ENCODE assay signal across 19 cellular contexts in genomic region chr11:113681711-113682410, GRCh38. TPM values are rescaled to one million over a fixed set of nuclear protein-coding genes. Genes with fewer than 3 reads are reported as not detected.
DNase-seq lines count a peak whose midpoint lies in the region; ATAC-seq and TF ChIP-seq lines count a peak whose summit lies in the region.
"Had no signal": no experiment of that assay in that cellular context is flagged by ENCODE, and none has a peak within 500 bp of the region (broad histone marks: within the 10 kb centered on the region; RNA-seq: fewer than 3 reads in every experiment).

No MANE protein-coding gene starts in this region.

- ATAC-seq in esophagus mucosa = peak; percentile 34
- ATAC-seq in upper lobe of right lung = no peak
- ATAC-seq: activated CD4-positive, alpha-beta T cell treated with anti-CD3 and anti-CD28 coated beads for 36 hours; lower lobe of right lung had no signal

- 87 to 95% (median 89%) methylated on average over 10 of the region's 10 CpGs for WGBS in spleen, 5 donors

- intact Hi-C loops in spleen (cut with DNase I; ENCODE audit: low total_unique reads) (no loop called here), upper lobe of right lung (cut with DNase I) (no loop called here)

- H3K4me1 ChIP-seq in spleen (no peaks in the 10 kb centered on the region), upper lobe of right lung (no peaks in the 10 kb centered on the region)
- H3K4me1 ChIP-seq: lower lobe of right lung had no signal

- H3K9me3 ChIP-seq in spleen (no peaks in the 10 kb centered on the region), upper lobe of right lung (no peaks in the 10 kb centered on the region)
- H3K9me3 ChIP-seq: esophagus squamous epithelium, lower lobe of right lung had no signal

- TF ChIP-seq CTCF in spleen (IDR thresholded peaks at IDR 0.05 in 8 of 11, conservative IDR thresholded peaks at IDR 0.05 in 3 of 11) = no peak
- no peak for TF ChIP-seq CTCF in upper lobe of right lung (IDR thresholded peaks at IDR 0.05)

- DNase-seq in NCI-H1092 treated with DMSO at 0.1 percent for 48 hours (lab: John Stamatoyannopoulos, UW) = peak; percentile 33
- no peak for DNase-seq in NCI-H1092 (lab: John Stamatoyannopoulos, UW)
- peak; percentile 66 for DNase-seq in NCI-H345 (lab: John Stamatoyannopoulos, UW)
- DNase-seq in spleen = peak; percentile 41
- no peak for DNase-seq in NCI-H82 (lab: John Stamatoyannopoulos, UW)
- no peak for DNase-seq in activated CD4-positive, CD25-positive, alpha-beta regulatory T cell (lab: John Stamatoyannopoulos, UW)
- no peak for DNase-seq in upper lobe of right lung
- DNase-seq: activated CD4-positive, alpha-beta T cell treated with anti-CD3 and anti-CD28 coated beads for 36 hours; activated naive CD8-positive, alpha-beta T cell treated with anti-CD3 and anti-CD28 coated beads for 36 hours; CD4-positive, alpha-beta memory T cell; cortex of kidney; esophagus squamous epithelium; hypothalamus; Kasumi-1; lower lobe of right lung; NCI-H446; stimulated activated naive CD4-positive, alpha-beta T cell had no signal

- no peaks in the 10 kb centered on the region for H3K27me3 ChIP-seq in spleen (replicated peaks in 1 of 7)
- no peaks in the 10 kb centered on the region for H3K27me3 ChIP-seq in upper lobe of right lung
- H3K27me3 ChIP-seq: esophagus squamous epithelium had no signal

- no peak for TF ChIP-seq POLR2A in spleen (IDR thresholded peaks at IDR 0.05)

- no peaks in the 10 kb centered on the region for H3K36me3 ChIP-seq in spleen
- H3K36me3 ChIP-seq in upper lobe of right lung = no peaks in the 10 kb centered on the region
- H3K36me3 ChIP-seq: esophagus squamous epithelium, lower lobe of right lung had no signal

- H3K4me3 ChIP-seq in spleen (no peak overlapping the region), upper lobe of right lung (no peak overlapping the region)
- H3K4me3 ChIP-seq: esophagus squamous epithelium, lower lobe of right lung, PC-9 had no signal

- H3K27ac ChIP-seq in spleen (no peak overlapping the region), upper lobe of right lung (no peak overlapping the region)
- H3K27ac ChIP-seq: esophagus squamous epithelium, lower lobe of right lung, PC-9 had no signal

RNA-seq across cellular contexts. Expression of gene TMPRSS5, which starts 24.2 kb away (rescaled TPM):
- total RNA-seq in esophagus mucosa (0.40 TPM), spleen (1 to 10 TPM in 1 of 7 donors, under 1 TPM in 6; 0.42 to 1.4 (median 0.68) TPM), upper lobe of right lung (0.69 TPM)
- 1 to 10 TPM in 2 of 3 donors, under 1 TPM in 1; 0.46 to 1.7 (median 1.5) TPM for polyA plus RNA-seq in spleen
- polyA plus RNA-seq: CD4-positive, alpha-beta memory T cell had no signal

Comparison
In these comparisons a context has a peak if more than half of its experiments do, and no peak if none do; other contexts are left out.
1. DNase-seq: peak in NCI-H1092 treated with DMSO at 0.1 percent for 48 hours (single experiment), NCI-H345 (single experiment) and spleen (single experiment); none in NCI-H1092 (single experiment), NCI-H82 (single experiment), activated CD4-positive, CD25-positive, alpha-beta regulatory T cell (0 of 4) and upper lobe of right lung (single experiment).